8 cellular contexts compared by ENCODE assay signal in genomic region chr7:66205736-66206080, GRCh38. TPM values are rescaled to one million over a fixed set of nuclear protein-coding genes. Genes with fewer than 3 reads are reported as not detected.
DNase-seq lines count a peak whose midpoint lies in the region; ATAC-seq and TF ChIP-seq lines count a peak whose summit lies in the region.

No MANE protein-coding gene starts in this region.

- peaks cover 0 to 26% (median 3%) of the 10 kb centered on the region in 4 donors for H3K4me1 ChIP-seq in liver (ENCODE audit: control insufficient read depth in 4 of 4, insufficient read depth in 4 of 4, low read length in 3 of 4)

- 3% methylated on average over 23 of the region's 23 CpGs for WGBS in liver

- H3K36me3 ChIP-seq in brain microvascular endothelial cell (replicated peaks) (no peaks in the 10 kb centered on the region), liver (ENCODE audit: control insufficient read depth in 4 of 4, insufficient read depth in 3 of 4, low read depth in 1 of 4, low read length in 3 of 4) (peaks cover 0 to 6% (median 0%) of the 10 kb centered on the region in 4 donors)

- H3K9ac ChIP-seq in liver (ENCODE audit: low read depth in 1 of 2, low read length in 2 of 2), result peak overlapping the region; percentile 75 to 84

- ATAC-seq in GM18907 (IDR thresholded peaks at IDR 0.05; ENCODE audit: unreplicated experiment) (peak; percentile 7), HG03565 (IDR thresholded peaks at IDR 0.05; ENCODE audit: unreplicated experiment) (no peak)

- H3K9me3 ChIP-seq in liver (ENCODE audit: control insufficient read depth in 4 of 4, low read length in 3 of 4), result no peaks in the 10 kb centered on the region

- H3K27me3 ChIP-seq in brain microvascular endothelial cell (replicated peaks) (no peaks in the 10 kb centered on the region), liver (ENCODE audit: control insufficient read depth in 4 of 4, insufficient read depth in 4 of 4, low read length in 3 of 4) (no peaks in the 10 kb centered on the region)

- TF ChIP-seq CTCF in brain microvascular endothelial cell (IDR thresholded peaks at IDR 0.05; ENCODE audit: low read depth, low read length, missing control alignments) (no peak), liver (IDR thresholded peaks at IDR 0.05; ENCODE audit: low read depth, low read length, missing input control) (no peak)

- H3K27ac ChIP-seq in brain microvascular endothelial cell, result peak overlapping the region; percentile 27
- H3K27ac ChIP-seq in liver (ENCODE audit: low read depth in 1 of 2, low read length in 2 of 2), result peak overlapping the region; percentile 91
- H3K27ac ChIP-seq in substantia nigra (ENCODE audit: low read depth, low read length, poor library complexity, severe bottlenecking), result peak overlapping the region; percentile 86

- in situ Hi-C loops in brain microvascular endothelial cell (cut with HindIII; ENCODE audit: low pct_ligation_motif_present, low sequenced_read_pairs), result no loop called here

- no peak for TF ChIP-seq RAD21 in liver (IDR thresholded peaks at IDR 0.05)

- H3K4me3 ChIP-seq in brain microvascular endothelial cell (ENCODE audit: low read depth, low read length) (peak overlapping the region; percentile 87), liver (ENCODE audit: low read depth in 1 of 3, low read length in 3 of 3) (peak overlapping the region; percentile 81 to 98 (median 84))

- DNase-seq in LHCN-M2 (ENCODE audit: low read depth) (peak; percentile 10), brain microvascular endothelial cell (no peak), substantia nigra (lab: John Stamatoyannopoulos, UW) (peak in 15 of 49 donors; percentile 10 to 65 (median 40)), AG20443 (ENCODE audit: low spot score) (no peak), activated gamma-delta T cell treated with Interleukin-2 at 50 U/mL for 16 hours (no peak)

TF ChIP-seq in liver, 16 proteins besides CTCF, POLR2A, EP300 and RAD21:
- TF ChIP-seq YY1 (IDR thresholded peaks at IDR 0.05) (no peak), FOXA2 (IDR thresholded peaks at IDR 0.05) (no peak), FOXA1 (IDR thresholded peaks at IDR 0.05) (no peak), GABPA (IDR thresholded peaks at IDR 0.05 in 1 of 2, conservative IDR thresholded peaks at IDR 0.05 in 1 of 2) (no peak), ATF3 (IDR thresholded peaks at IDR 0.05) (no peak), JUND (IDR thresholded peaks at IDR 0.05) (no peak), SP1 (IDR thresholded peaks at IDR 0.05) (no peak), RXRA (IDR thresholded peaks at IDR 0.05) (no peak), TAF1 (conservative IDR thresholded peaks at IDR 0.05) (no peak)
- TF ChIP-seq, protein P1, sequence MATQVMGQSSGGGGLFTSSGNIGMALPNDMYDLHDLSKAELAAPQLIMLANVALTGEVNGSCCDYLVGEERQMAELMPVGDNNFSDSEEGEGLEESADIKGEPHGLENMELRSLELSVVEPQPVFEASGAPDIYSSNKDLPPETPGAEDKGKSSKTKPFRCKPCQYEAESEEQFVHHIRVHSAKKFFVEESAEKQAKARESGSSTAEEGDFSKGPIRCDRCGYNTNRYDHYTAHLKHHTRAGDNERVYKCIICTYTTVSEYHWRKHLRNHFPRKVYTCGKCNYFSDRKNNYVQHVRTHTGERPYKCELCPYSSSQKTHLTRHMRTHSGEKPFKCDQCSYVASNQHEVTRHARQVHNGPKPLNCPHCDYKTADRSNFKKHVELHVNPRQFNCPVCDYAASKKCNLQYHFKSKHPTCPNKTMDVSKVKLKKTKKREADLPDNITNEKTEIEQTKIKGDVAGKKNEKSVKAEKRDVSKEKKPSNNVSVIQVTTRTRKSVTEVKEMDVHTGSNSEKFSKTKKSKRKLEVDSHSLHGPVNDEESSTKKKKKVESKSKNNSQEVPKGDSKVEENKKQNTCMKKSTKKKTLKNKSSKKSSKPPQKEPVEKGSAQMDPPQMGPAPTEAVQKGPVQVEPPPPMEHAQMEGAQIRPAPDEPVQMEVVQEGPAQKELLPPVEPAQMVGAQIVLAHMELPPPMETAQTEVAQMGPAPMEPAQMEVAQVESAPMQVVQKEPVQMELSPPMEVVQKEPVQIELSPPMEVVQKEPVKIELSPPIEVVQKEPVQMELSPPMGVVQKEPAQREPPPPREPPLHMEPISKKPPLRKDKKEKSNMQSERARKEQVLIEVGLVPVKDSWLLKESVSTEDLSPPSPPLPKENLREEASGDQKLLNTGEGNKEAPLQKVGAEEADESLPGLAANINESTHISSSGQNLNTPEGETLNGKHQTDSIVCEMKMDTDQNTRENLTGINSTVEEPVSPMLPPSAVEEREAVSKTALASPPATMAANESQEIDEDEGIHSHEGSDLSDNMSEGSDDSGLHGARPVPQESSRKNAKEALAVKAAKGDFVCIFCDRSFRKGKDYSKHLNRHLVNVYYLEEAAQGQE (IDR thresholded peaks at IDR 0.05), result no peak

RNA-seq across cellular contexts. Expression of gene TPST1, which starts 0.6 kb away (rescaled TPM):
- total RNA-seq in LHCN-M2 (2014; rRNA removed) (53.6 and 68.8 TPM in 2 replicates), liver (10 to 100 TPM; 26.8 to 62.5 TPM)
- polyA plus RNA-seq in LHCN-M2 (2012), result 25.2 TPM
- 10 to 100 TPM; 23.8 to 24.7 TPM for polyA plus RNA-seq in liver

Comparison
In these comparisons a context has a peak if more than half of its experiments do, and no peak if none do; other contexts are left out.
1. H3K27ac ChIP-seq: peak in every context shown above with its lines; median percentile 91 in liver; 86 in substantia nigra; 27 in brain microvascular endothelial cell.